4 cellular contexts compared by ENCODE assay signal in the genomic region with DNA sequence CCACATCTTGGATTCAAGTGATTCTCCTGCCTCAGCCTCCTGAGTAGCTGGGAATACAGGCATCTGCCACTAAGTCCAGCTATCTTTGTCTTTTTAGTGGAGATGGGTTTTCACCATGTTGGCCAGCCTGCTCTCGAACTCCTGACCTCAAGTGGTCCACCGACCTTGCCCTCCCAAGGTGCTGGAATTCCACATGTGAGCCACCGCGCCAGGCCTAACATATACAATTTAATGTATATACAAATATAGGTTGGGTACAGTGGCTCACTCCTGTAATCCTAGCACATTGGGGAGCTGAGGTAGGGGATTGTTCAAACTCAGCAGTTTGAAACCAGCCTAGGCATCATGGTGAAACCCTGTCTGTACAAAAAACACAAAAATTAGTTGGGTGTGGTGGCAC.
DNase-seq lines count a peak whose midpoint lies in the region; ATAC-seq and TF ChIP-seq lines count a peak whose summit lies in the region.
"Not testable (repeated sequence)": the region's sequence is repeated elsewhere in the genome, so short reads cannot be mapped to it uniquely, and the experiment has no call there.

No MANE protein-coding gene starts in this region.

- not testable (repeated sequence) for H2BK5ac ChIP-seq in mesenchymal stem cell (ENCODE audit: low read depth, low read length, poor library complexity, severe bottlenecking)

- H3K4me1 ChIP-seq in mesenchymal stem cell (ENCODE audit: control insufficient read depth, insufficient read depth, low read depth, low read length), result not testable (repeated sequence)

- not testable (repeated sequence) for ATAC-seq in sciatic nerve

- not testable (repeated sequence) for H3K18ac ChIP-seq in mesenchymal stem cell (ENCODE audit: low read depth in 1 of 2, low read length in 2 of 2)

- not testable (repeated sequence) for H2AK5ac ChIP-seq in mesenchymal stem cell (ENCODE audit: low read length, severe bottlenecking)

- not testable (repeated sequence) for H3K27ac ChIP-seq in mesenchymal stem cell (ENCODE audit: low read length, poor library complexity, severe bottlenecking)

- not testable (repeated sequence) for H3K27ac Mint-ChIP-seq in osteocyte (ENCODE audit: unreplicated experiment)

- not testable (repeated sequence) for H3K14ac ChIP-seq in mesenchymal stem cell (ENCODE audit: low read length in 2 of 2)

- not testable (repeated sequence) for H3K4me1 Mint-ChIP-seq in osteocyte (ENCODE audit: unreplicated experiment)

- no CpG with 5 or more reads among the region's 4 CpGs for WGBS in mesenchymal stem cell

- not testable (repeated sequence) for H3K23ac ChIP-seq in mesenchymal stem cell (ENCODE audit: low read length in 2 of 2)

- H2BK12ac ChIP-seq in mesenchymal stem cell (ENCODE audit: low read length in 2 of 2), result not testable (repeated sequence)

- H2BK15ac ChIP-seq in mesenchymal stem cell (ENCODE audit: low read depth, poor library complexity, severe bottlenecking), result not testable (repeated sequence)

- not testable (repeated sequence) for H3K36me3 Mint-ChIP-seq in osteocyte (ENCODE audit: unreplicated experiment)

- H3K9me3 Mint-ChIP-seq in osteocyte (ENCODE audit: unreplicated experiment), result peaks cover 28% of the 10 kb centered on the region

- not testable (repeated sequence) for H4K8ac ChIP-seq in mesenchymal stem cell (ENCODE audit: low read length)

- DNase-seq in UCSD-AML1 (lab: John Stamatoyannopoulos, UW; ENCODE audit: unreplicated experiment), result peak; percentile 0
- not testable (repeated sequence) for DNase-seq in mesenchymal stem cell
- DNase-seq in osteocyte (ENCODE audit: extremely low spot score, unreplicated experiment), result peak; percentile 56
- DNase-seq in sciatic nerve (ENCODE audit: low spot score), result peak; percentile 5

- not testable (repeated sequence) for H3K9ac ChIP-seq in mesenchymal stem cell (ENCODE audit: low read length)

- H3K79me1 ChIP-seq in mesenchymal stem cell (replicated peaks; ENCODE audit: low read length, poor library complexity, severe bottlenecking), result not testable (repeated sequence)

- TF ChIP-seq CTCF in osteocyte (IDR thresholded peaks at IDR 0.05), result not testable (repeated sequence)

- not testable (repeated sequence) for H3K36me3 ChIP-seq in mesenchymal stem cell (ENCODE audit: control insufficient read depth in 1 of 2, insufficient read depth in 2 of 2, low read depth in 1 of 2, low read length in 2 of 2)

- H2BK120ac ChIP-seq in mesenchymal stem cell (ENCODE audit: low read depth, low read length), result not testable (repeated sequence)

- not testable (repeated sequence) for H3K9me3 ChIP-seq in mesenchymal stem cell (ENCODE audit: control insufficient read depth, low read length)

- not testable (repeated sequence) for H3K4me3 Mint-ChIP-seq in osteocyte (ENCODE audit: unreplicated experiment)

- H2AFZ ChIP-seq in mesenchymal stem cell (ENCODE audit: low read depth, low read length), result peak overlapping the region; percentile 42

- H4K91ac ChIP-seq in mesenchymal stem cell (ENCODE audit: low read length), result not testable (repeated sequence)

- not testable (repeated sequence) for H3K27me3 ChIP-seq in mesenchymal stem cell (ENCODE audit: control insufficient read depth in 1 of 2, insufficient read depth in 1 of 2, low read length in 2 of 2)

- not testable (repeated sequence) for H3K4ac ChIP-seq in mesenchymal stem cell (ENCODE audit: low read depth in 1 of 2, low read length in 2 of 2)

- H3K4me3 ChIP-seq in mesenchymal stem cell (ENCODE audit: insufficient read depth in 1 of 2, low read depth in 1 of 2, low read length in 2 of 2), result not testable (repeated sequence)

- not testable (repeated sequence) for H3K4me2 ChIP-seq in mesenchymal stem cell (ENCODE audit: low read length, poor library complexity, severe bottlenecking)

- H3K27me3 Mint-ChIP-seq in osteocyte (ENCODE audit: unreplicated experiment), result not testable (repeated sequence)

- intact Hi-C loops in sciatic nerve (cut with DNase I), result not testable (repeated sequence)
